In the genomic region with DNA sequence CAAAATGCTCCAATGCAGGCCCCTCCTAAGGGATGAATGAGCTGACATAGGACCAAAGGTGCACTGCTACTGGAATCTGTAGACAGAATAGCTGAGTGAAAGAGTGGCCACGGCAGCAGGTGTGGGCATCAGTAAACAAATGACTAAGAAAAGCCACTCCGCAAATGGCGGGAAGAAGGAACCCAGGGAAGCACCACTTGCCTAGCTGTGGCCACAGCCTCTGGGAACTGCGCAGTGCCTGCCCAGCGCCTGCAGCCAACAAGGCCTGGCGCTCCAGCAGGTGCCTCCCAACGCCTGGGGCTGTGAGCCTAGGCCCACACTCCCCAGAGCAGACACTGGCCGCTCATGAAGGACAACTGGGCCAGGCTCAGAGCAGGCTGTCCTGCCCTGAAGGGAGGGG, we compare ENCODE assay signal across 14 cellular contexts.
"Had no signal": no experiment of that assay in that cellular context is flagged by ENCODE, and none has a peak within 500 bp of the region (broad histone marks: within the 10 kb centered on the region; RNA-seq: fewer than 3 reads in every experiment).

No MANE protein-coding gene starts in this region.

- ATAC-seq: activated T-cell treated with anti-CD3 and anti-CD28 coated beads, Interleukin-2, amount 50 U/mL, for 72 hours; foreskin keratinocyte; naive thymus-derived CD4-positive, alpha-beta T cell; stimulated activated naive B cell treated with anti-CD40 and anti-IgM and Interleukin-4, amounts not matched to agents 10 μg/mL and 1 μg/mL and 100 μg/mL, for 72 hours had no signal

- H3K9me3 ChIP-seq: neutrophil had no signal

- H3K4me1 ChIP-seq: foreskin keratinocyte had no signal

- H3K27me3 ChIP-seq: foreskin keratinocyte, neutrophil had no signal

- H3K27ac ChIP-seq: foreskin keratinocyte, neutrophil had no signal

- H3K36me3 ChIP-seq: neutrophil had no signal

- DNase-seq: activated CD4-positive, alpha-beta memory T cell treated with anti-CD3 and anti-CD28 coated beads, Interleukin-2, amount 10 ng/mL, durations not matched to agents 7 days and 5 days; activated CD4-positive, alpha-beta T cell treated with anti-CD3 and anti-CD28 coated beads for 1 hour; activated gamma-delta T cell treated with Interleukin-2 at 50 U/mL for 16 hours; activated naive CD8-positive, alpha-beta T cell treated with anti-CD3 and anti-CD28 coated beads for 36 hours; activated T-cell treated with anti-CD3 and anti-CD28 coated beads, Interleukin-2, amount 50 U/mL, for 72 hours; anterior cingulate cortex; foreskin keratinocyte; head of caudate nucleus; left cardiac atrium; naive thymus-derived CD4-positive, alpha-beta T cell; posterior cingulate gyrus; stimulated activated CD4-positive, alpha-beta T cell treated with anti-CD3 and anti-CD28 coated beads, Interleukin-1b, Interleukin-23, amount 100 ng/mL, for 48 hours; stimulated activated naive B cell treated with anti-CD40 and anti-IgM and Interleukin-4, amounts not matched to agents 10 μg/mL and 1 μg/mL and 100 μg/mL, for 72 hours had no signal
